11 cellular contexts compared by ENCODE assay signal in genomic region chr16:3098459-3099394, GRCh38. TPM values are rescaled to one million over a fixed set of nuclear protein-coding genes. Genes with fewer than 3 reads are reported as not detected.
DNase-seq lines count a peak whose midpoint lies in the region; ATAC-seq, FAIRE-seq and TF ChIP-seq lines count a peak whose summit lies in the region.
"Had no signal": no experiment of that assay in that cellular context is flagged by ENCODE, and none has a peak within 500 bp of the region (broad histone marks: within the 10 kb centered on the region; RNA-seq: fewer than 3 reads in every experiment).

Gene ZSCAN10, minus strand, starts transcription at chr16:3099294. Its CDS starts 6,357 bp downstream, at chr16:3092937.

- CTCF ChIA-PET in activated naive CD4-positive, alpha-beta T cell treated with anti-CD3 and anti-CD28 coated beads for 36 hours (lab: Charles Lee): interaction anchor here (0.8 to 9.5 kb wide), 5 partner anchors 28 to 73 kb away, joined by 3 to 122 read pairs (median 4); no protein-coding TSS in a partner anchor

- no peak for DNase-seq in activated naive CD4-positive, alpha-beta T cell treated with anti-CD3 and anti-CD28 coated beads for 36 hours
- DNase-seq in activated naive CD4-positive, alpha-beta T cell (lab: John Stamatoyannopoulos, UW): no peak
- DNase-seq in activated naive CD8-positive, alpha-beta T cell treated with anti-CD3 and anti-CD28 coated beads, Interleukin-2, amount 50 U/mL, for 24 hours: no peak
- no peak for DNase-seq in kidney
- no peak for DNase-seq in thoracic aorta (ENCODE audit: low spot score)
- no peak for DNase-seq in SHP77 treated with DMSO at 0.1 percent for 48 hours (lab: John Stamatoyannopoulos, UW)
- DNase-seq in DMS 273 treated with DMSO at 0.1 percent for 48 hours (lab: John Stamatoyannopoulos, UW): no peak
- no peak for DNase-seq in NCI-H1092 (lab: John Stamatoyannopoulos, UW)
- DNase-seq: ovary, SJCRH30, transverse colon had no signal

- H3K27ac Mint-ChIP-seq in activated naive CD4-positive, alpha-beta T cell treated with anti-CD3 and anti-CD28 coated beads for 36 hours: no peak within 1 kb of the TSS
- H3K27ac Mint-ChIP-seq in activated naive CD8-positive, alpha-beta T cell treated with anti-CD3 and anti-CD28 coated beads, Interleukin-2, amount 50 U/mL, for 24 hours: peak within 1 kb of the TSS; percentile 82

- H3K4me3 Mint-ChIP-seq in activated naive CD4-positive, alpha-beta T cell treated with anti-CD3 and anti-CD28 coated beads for 36 hours: peak within 1 kb of the TSS; percentile 69
- H3K4me3 Mint-ChIP-seq in activated naive CD8-positive, alpha-beta T cell treated with anti-CD3 and anti-CD28 coated beads, Interleukin-2, amount 50 U/mL, for 24 hours: peak within 1 kb of the TSS; percentile 71

- H3K27ac ChIP-seq in kidney (ENCODE audit: low read depth in 2 of 2, low read length in 2 of 2): no peak within 1 kb of the TSS
- no peak within 1 kb of the TSS for H3K27ac ChIP-seq in thoracic aorta
- H3K27ac ChIP-seq: ovary had no signal

- H3K27me3 Mint-ChIP-seq in activated naive CD4-positive, alpha-beta T cell treated with anti-CD3 and anti-CD28 coated beads for 36 hours (ENCODE audit: low read depth): no peaks in the 10 kb centered on the region
- peaks cover 4% of the 10 kb centered on the region for H3K27me3 Mint-ChIP-seq in activated naive CD8-positive, alpha-beta T cell treated with anti-CD3 and anti-CD28 coated beads, Interleukin-2, amount 50 U/mL, for 24 hours

- no peak for ATAC-seq in activated naive CD8-positive, alpha-beta T cell treated with anti-CD3 and anti-CD28 coated beads, Interleukin-2, amount 50 U/mL, for 24 hours
- no peak for ATAC-seq in thoracic aorta (ENCODE audit: insufficient number of reproducible peaks, low FRiP score, low read depth)

- peaks cover 41% of the 10 kb centered on the region for H3K4me1 Mint-ChIP-seq in activated naive CD4-positive, alpha-beta T cell treated with anti-CD3 and anti-CD28 coated beads for 36 hours (ENCODE audit: low read depth)
- peaks cover 40% of the 10 kb centered on the region for H3K4me1 Mint-ChIP-seq in activated naive CD8-positive, alpha-beta T cell treated with anti-CD3 and anti-CD28 coated beads, Interleukin-2, amount 50 U/mL, for 24 hours

- no peaks in the 10 kb centered on the region for H3K36me3 ChIP-seq in kidney (ENCODE audit: control insufficient read depth in 1 of 2, insufficient read depth in 2 of 2, low read length in 2 of 2)
- no peaks in the 10 kb centered on the region for H3K36me3 ChIP-seq in thoracic aorta
- H3K36me3 ChIP-seq: ovary, SJCRH30, transverse colon had no signal

- peaks cover 5% of the 10 kb centered on the region for H3K27me3 ChIP-seq in thoracic aorta (replicated peaks; ENCODE audit: insufficient read depth)
- H3K27me3 ChIP-seq: ovary, SJCRH30 had no signal

- H3K9ac ChIP-seq in kidney (ENCODE audit: low read length in 2 of 2): no peak within 1 kb of the TSS

- TF ChIP-seq CTCF in kidney (IDR thresholded peaks at IDR 0.05; ENCODE audit: borderline replicate concordance, extremely low read depth, insufficient read depth) (no peak), thoracic aorta (IDR thresholded peaks at IDR 0.05) (no peak)

- no peak for FAIRE-seq in kidney (lab: Jason Lieb, UNC)

- no peaks in the 10 kb centered on the region for H3K36me3 Mint-ChIP-seq in activated naive CD4-positive, alpha-beta T cell treated with anti-CD3 and anti-CD28 coated beads for 36 hours (ENCODE audit: low read depth)
- no peaks in the 10 kb centered on the region for H3K36me3 Mint-ChIP-seq in activated naive CD8-positive, alpha-beta T cell treated with anti-CD3 and anti-CD28 coated beads, Interleukin-2, amount 50 U/mL, for 24 hours (ENCODE audit: low read depth)

- intact Hi-C loops in activated naive CD4-positive, alpha-beta T cell treated with anti-CD3 and anti-CD28 coated beads for 36 hours (cut with micrococcal nuclease): no loop called here
- intact Hi-C loops in kidney (cut with DNase I): no loop called here

- H3K4me3 ChIP-seq in kidney (ENCODE audit: low read length in 2 of 2) (peak within 1 kb of the TSS; percentile 13 to 32), thoracic aorta (peak within 1 kb of the TSS; percentile 62)
- H3K4me3 ChIP-seq: ovary, SJCRH30 had no signal

- H3K9me3 Mint-ChIP-seq in activated naive CD4-positive, alpha-beta T cell treated with anti-CD3 and anti-CD28 coated beads for 36 hours: no peaks in the 10 kb centered on the region
- H3K9me3 Mint-ChIP-seq in activated naive CD8-positive, alpha-beta T cell treated with anti-CD3 and anti-CD28 coated beads, Interleukin-2, amount 50 U/mL, for 24 hours: no peaks in the 10 kb centered on the region

- H3K9me3 ChIP-seq in kidney (ENCODE audit: control insufficient read depth in 1 of 2, low read length in 2 of 2): no peaks in the 10 kb centered on the region
- no peaks in the 10 kb centered on the region for H3K9me3 ChIP-seq in thoracic aorta
- H3K9me3 ChIP-seq: ovary, SJCRH30, transverse colon had no signal

- peaks cover 0 to 9% of the 10 kb centered on the region in 2 donors for H3K4me1 ChIP-seq in kidney (ENCODE audit: control insufficient read depth in 1 of 2, insufficient read depth in 1 of 2, low read depth in 1 of 2, low read length in 2 of 2)
- H3K4me1 ChIP-seq in thoracic aorta (ENCODE audit: control insufficient read depth in 1 of 2, low read depth in 2 of 2): peaks cover 4 to 6% of the 10 kb centered on the region in 2 donors

RNA-seq across cellular contexts. Expression of gene ZSCAN10, which starts in this region (rescaled TPM):
- under 1 TPM in 1 of 2 experiments, not detected in 1; 0.26 TPM for total RNA-seq in activated naive CD4-positive, alpha-beta T cell treated with anti-CD3 and anti-CD28 coated beads for 36 hours
- total RNA-seq in kidney (not detected), thoracic aorta (not detected)
- not detected for polyA plus RNA-seq in kidney (ENCODE audit: insufficient read depth, low read depth, low replicate concordance)
- total RNA-seq: transverse colon had no signal
